Comparison of ENCODE assay signal across 12 cellular contexts in the genomic region with DNA sequence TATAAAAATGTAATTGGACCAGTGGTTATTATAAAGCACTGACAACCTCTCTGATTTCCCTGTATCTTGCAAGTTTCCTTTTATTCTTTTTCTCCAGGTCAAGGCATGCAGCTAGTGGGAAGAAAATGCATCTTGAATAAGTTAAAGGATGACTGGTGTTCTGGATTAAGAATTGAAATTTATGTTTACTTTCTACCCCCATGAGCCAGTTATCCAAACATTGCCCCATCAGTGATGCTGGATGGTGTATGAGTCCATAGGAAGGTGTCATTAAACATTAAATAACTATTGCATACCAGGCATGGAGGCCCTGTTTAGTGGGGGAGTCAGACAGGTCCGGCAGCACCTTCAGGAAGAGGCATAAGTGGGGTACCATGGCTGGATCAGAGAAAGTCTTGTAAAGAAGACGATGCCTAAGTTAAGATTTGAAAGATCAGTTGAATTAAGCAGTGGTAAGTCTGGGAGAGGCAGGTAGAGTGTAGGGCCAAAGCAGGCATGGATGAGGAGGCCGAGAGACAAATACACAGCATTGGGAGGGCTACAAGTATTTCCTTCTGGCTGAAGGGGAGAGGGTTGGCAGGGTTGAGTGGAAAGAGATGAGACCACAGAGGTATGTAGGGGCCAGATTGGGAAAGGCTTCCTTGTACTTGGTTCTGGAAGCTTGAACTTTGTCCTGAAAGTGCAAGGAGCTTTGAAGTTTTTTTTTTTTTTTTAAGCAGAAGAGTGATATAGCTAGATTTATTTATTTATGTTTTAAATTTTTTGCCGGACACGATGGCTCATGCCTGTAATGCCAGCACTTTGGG. TPM values are rescaled to one million over a fixed set of nuclear protein-coding genes. Genes with fewer than 3 reads are reported as not detected.
DNase-seq lines count a peak whose midpoint lies in the region; TF ChIP-seq lines count a peak whose summit lies in the region.
"Had no signal": no experiment of that assay in that cellular context is flagged by ENCODE, and none has a peak within 500 bp of the region (broad histone marks: within the 10 kb centered on the region; RNA-seq: fewer than 3 reads in every experiment).

No MANE protein-coding gene starts in this region.

- H3K36me3 Mint-ChIP-seq in mesothelial cell of epicardium = peaks cover 5% of the 10 kb centered on the region

- peak overlapping the region; percentile 33 for H3K27ac ChIP-seq in AG04450 (ENCODE audit: low read depth, low read length)

- no peak overlapping the region for H3K4me3 ChIP-seq in AG04450 (ENCODE audit: low read depth, low read length)
- no peak overlapping the region for H3K4me3 ChIP-seq in adipocyte (ENCODE audit: low read length)

- H3K4me1 Mint-ChIP-seq in mesothelial cell of epicardium = peaks cover 64% of the 10 kb centered on the region

- POLR2A ChIA-PET in AG04450 (lab: Yijun Ruan, JAX) = interaction anchor here (0.7 to 1.2 kb wide), 2 partner anchors 14 to 61 kb away, joined by 6 to 8 read pairs; no protein-coding TSS in a partner anchor

- CTCF ChIA-PET in AG04450 (lab: Charles Lee) = interaction anchor here (0.7 to 1.2 kb wide), 3 partner anchors 67 to 170 kb away, joined by 3 read pairs; no protein-coding TSS in a partner anchor

- H3K9ac ChIP-seq in adipocyte (ENCODE audit: low read length) = peak overlapping the region; percentile 7

- peaks cover 52% of the 10 kb centered on the region for H3K4me1 ChIP-seq in adipocyte (ENCODE audit: control insufficient read depth, insufficient read depth, low read length)

- H3K27me3 ChIP-seq in AG04450 (ENCODE audit: control insufficient read depth, insufficient read depth, low read length) (no peaks in the 10 kb centered on the region), adipocyte (replicated peaks; ENCODE audit: control insufficient read depth, insufficient read depth, low read length) (no peaks in the 10 kb centered on the region)

- no peak overlapping the region for H3K4me3 Mint-ChIP-seq in mesothelial cell of epicardium

- no peaks in the 10 kb centered on the region for H3K9me3 ChIP-seq in AG04450 (ENCODE audit: control insufficient read depth, insufficient read depth, low read length)
- H3K9me3 ChIP-seq in adipocyte (ENCODE audit: control insufficient read depth, low read length) = no peaks in the 10 kb centered on the region

- H3K27ac Mint-ChIP-seq in mesothelial cell of epicardium = peak overlapping the region; percentile 44

- TF ChIP-seq CTCF in AG04450 (IDR thresholded peaks at IDR 0.05; ENCODE audit: low read depth, low read length) (no peak), mesothelial cell of epicardium (IDR thresholded peaks at IDR 0.05; ENCODE audit: unreplicated experiment) (no peak)

- DNase-seq in AG04450 (ENCODE audit: low read depth, low spot score) (no peak), EL (peak; percentile 33), adipocyte (ENCODE audit: low read depth) (peak; percentile 60), mesothelial cell of epicardium (ENCODE audit: low spot score in 2 of 2, unreplicated experiment in 2 of 2) (no peak), putamen (ENCODE audit: low spot score) (no peak), T-helper 9 cell (no peak), Kasumi-1 (lab: John Stamatoyannopoulos, UW) (no peak), T1000 (lab: John Stamatoyannopoulos, UW) (no peak)
- DNase-seq: activated CD8-positive, alpha-beta memory T cell treated with anti-CD3 and anti-CD28 coated beads for 24 hours; C1 segment of cervical spinal cord; mesendoderm; stimulated activated CD4-positive, alpha-beta T cell treated with anti-CD3 and anti-CD28 coated beads, Interleukin-4, amount 100 ng/mL, for 4 hours had no signal

- H3K9me3 Mint-ChIP-seq in mesothelial cell of epicardium = no peaks in the 10 kb centered on the region

- H3K36me3 ChIP-seq in adipocyte (ENCODE audit: control insufficient read depth, insufficient read depth, low read length, severe bottlenecking) = no peaks in the 10 kb centered on the region

- H3K27me3 Mint-ChIP-seq in mesothelial cell of epicardium (ENCODE audit: low read depth) = no peaks in the 10 kb centered on the region

RNA-seq across cellular contexts. Expression of a gene that starts 5.7 kb away (rescaled TPM):
- 92.0 and 119 TPM in 2 replicates for polyA plus RNA-seq in AG04450 (2011; rRNA removed)
- polyA minus RNA-seq in AG04450 (2011; rRNA and poly(A)+ RNA removed) = 76.0 and 99.9 TPM in 2 replicates
- total RNA-seq in mesothelial cell of epicardium = 116 to 121 TPM (median 119 TPM) in 3 replicates

RNA-seq across cellular contexts. Expression of a gene that starts 20.5 kb away (rescaled TPM):
- polyA plus RNA-seq in AG04450 (2011; rRNA removed) = 15.1 and 16.8 TPM in 2 replicates
- 23.9 and 24.0 TPM in 2 replicates for polyA minus RNA-seq in AG04450 (2011; rRNA and poly(A)+ RNA removed)
- total RNA-seq in mesothelial cell of epicardium = 24.4 to 28.8 TPM (median 25.5 TPM) in 3 replicates

Comparison
In these comparisons a context has a peak if more than half of its experiments do, and no peak if none do; other contexts are left out.
1. DNase-seq: peak in EL (single experiment) and adipocyte (single experiment); none in AG04450 (single experiment), mesothelial cell of epicardium (0 of 2), putamen (single experiment), T-helper 9 cell (single experiment), Kasumi-1 (0 of 2) and T1000 (single experiment).